ENCODE assay signal across 18 cellular contexts in genomic region chr2:68756178-68756577, GRCh38. TPM values are rescaled to one million over a fixed set of nuclear protein-coding genes. Genes with fewer than 3 reads are reported as not detected.
DNase-seq lines count a peak whose midpoint lies in the region; ATAC-seq and TF ChIP-seq lines count a peak whose summit lies in the region.
"Had no signal": no experiment of that assay in that cellular context is flagged by ENCODE, and none has a peak within 500 bp of the region (broad histone marks: within the 10 kb centered on the region; RNA-seq: fewer than 3 reads in every experiment).

No MANE protein-coding gene starts in this region.

- H3K4me1 Mint-ChIP-seq in activated T-cell treated with anti-CD3 and anti-CD28 coated beads, Interleukin-2, amount 50 U/mL, for 72 hours (ENCODE audit: low read depth): peaks cover 93% of the 10 kb centered on the region
- H3K4me1 Mint-ChIP-seq in endothelial cell (ENCODE audit: unreplicated experiment): peaks cover 16% of the 10 kb centered on the region
- H3K4me1 Mint-ChIP-seq in stimulated activated effector memory CD8-positive, alpha-beta T cell treated with anti-CD3 and anti-CD28 coated beads, Interleukin-12 subunit alpha, Interleukin-12 subunit beta, amount 100 ng/mL, for 72 hours: peaks cover 78% of the 10 kb centered on the region

- peaks cover 7% of the 10 kb centered on the region in 2 donors for H3K9me3 Mint-ChIP-seq in activated T-cell treated with anti-CD3 and anti-CD28 coated beads, Interleukin-2, amount 50 U/mL, for 72 hours
- H3K9me3 Mint-ChIP-seq in endothelial cell (ENCODE audit: unreplicated experiment): no peaks in the 10 kb centered on the region
- H3K9me3 Mint-ChIP-seq in stimulated activated effector memory CD8-positive, alpha-beta T cell treated with anti-CD3 and anti-CD28 coated beads, Interleukin-12 subunit alpha, Interleukin-12 subunit beta, amount 100 ng/mL, for 72 hours: peaks cover 7% of the 10 kb centered on the region
- H3K9me3 Mint-ChIP-seq: CD14-positive monocyte had no signal

- no peak for ATAC-seq in activated T-cell treated with anti-CD3 and anti-CD28 coated beads, Interleukin-2, amount 50 U/mL, for 72 hours (replicated peaks in 1 of 2)
- no peak for ATAC-seq in stimulated activated effector memory CD8-positive, alpha-beta T cell treated with anti-CD3 and anti-CD28 coated beads, Interleukin-12 subunit alpha, Interleukin-12 subunit beta, amount 100 ng/mL, for 72 hours
- ATAC-seq in GM21390 (IDR thresholded peaks at IDR 0.05; ENCODE audit: unreplicated experiment): no peak
- ATAC-seq: HepG2, Panc1 had no signal

- peaks cover 20 to 42% of the 10 kb centered on the region in 2 donors for H3K36me3 Mint-ChIP-seq in activated T-cell treated with anti-CD3 and anti-CD28 coated beads, Interleukin-2, amount 50 U/mL, for 72 hours (ENCODE audit: insufficient read depth in 2 of 2)
- H3K36me3 Mint-ChIP-seq in endothelial cell (ENCODE audit: low read depth, unreplicated experiment): no peaks in the 10 kb centered on the region
- peaks cover 42% of the 10 kb centered on the region for H3K36me3 Mint-ChIP-seq in stimulated activated effector memory CD8-positive, alpha-beta T cell treated with anti-CD3 and anti-CD28 coated beads, Interleukin-12 subunit alpha, Interleukin-12 subunit beta, amount 100 ng/mL, for 72 hours

- no peak for TF ChIP-seq CTCF in endothelial cell (IDR thresholded peaks at IDR 0.05; ENCODE audit: unreplicated experiment)

- peak overlapping the region; percentile 6 to 77 for H3K4me3 Mint-ChIP-seq in activated T-cell treated with anti-CD3 and anti-CD28 coated beads, Interleukin-2, amount 50 U/mL, for 72 hours
- H3K4me3 Mint-ChIP-seq in endothelial cell (ENCODE audit: unreplicated experiment): no peak overlapping the region
- no peak overlapping the region for H3K4me3 Mint-ChIP-seq in stimulated activated effector memory CD8-positive, alpha-beta T cell treated with anti-CD3 and anti-CD28 coated beads, Interleukin-12 subunit alpha, Interleukin-12 subunit beta, amount 100 ng/mL, for 72 hours
- H3K4me3 Mint-ChIP-seq: brain, CD14-positive monocyte had no signal

- DNase-seq in activated T-cell treated with anti-CD3 and anti-CD28 coated beads, Interleukin-2, amount 50 U/mL, for 72 hours: no peak
- DNase-seq in activated T-cell treated with anti-CD3 and anti-CD28 coated beads, Interleukin-2, amount 50 U/mL, for 1 hour: no peak
- DNase-seq in NCI-H69 (lab: John Stamatoyannopoulos, UW): peak; percentile 4
- DNase-seq in endothelial cell (ENCODE audit: low spot score): no peak
- peak in 1 of 2 donors; percentile 41 for DNase-seq in stimulated activated effector memory CD8-positive, alpha-beta T cell treated with anti-CD3 and anti-CD28 coated beads, Interleukin-12 subunit alpha, Interleukin-12 subunit beta, amount 100 ng/mL, for 72 hours (ENCODE audit: low spot score in 2 of 2)
- DNase-seq in kidney glomerular epithelial cell (lab: John Stamatoyannopoulos, UW): no peak
- no peak for DNase-seq in NCI-H1436 treated with DMSO at 0.1 percent for 48 hours (lab: John Stamatoyannopoulos, UW)
- DNase-seq: activated T-cell treated with anti-CD3 and anti-CD28 coated beads for 4 hours, foreskin melanocyte, HCEC 1CT, hypothalamus, NCI-H1436, T-helper 9 cell had no signal

- no peaks in the 10 kb centered on the region for H3K27me3 Mint-ChIP-seq in activated T-cell treated with anti-CD3 and anti-CD28 coated beads, Interleukin-2, amount 50 U/mL, for 72 hours (ENCODE audit: low read depth)
- no peaks in the 10 kb centered on the region for H3K27me3 Mint-ChIP-seq in endothelial cell (ENCODE audit: unreplicated experiment)

- H3K27ac Mint-ChIP-seq in activated T-cell treated with anti-CD3 and anti-CD28 coated beads, Interleukin-2, amount 50 U/mL, for 72 hours: peak overlapping the region; percentile 98
- H3K27ac Mint-ChIP-seq in endothelial cell (ENCODE audit: unreplicated experiment): peak overlapping the region; percentile 75
- H3K27ac Mint-ChIP-seq in stimulated activated effector memory CD8-positive, alpha-beta T cell treated with anti-CD3 and anti-CD28 coated beads, Interleukin-12 subunit alpha, Interleukin-12 subunit beta, amount 100 ng/mL, for 72 hours: peak overlapping the region; percentile 49
- H3K27ac Mint-ChIP-seq: brain had no signal

RNA-seq across cellular contexts. Expression of gene ARHGAP25, which starts 21.6 kb away (rescaled TPM):
- 10 to 100 TPM; 38.3 to 49.5 TPM for total RNA-seq in activated T-cell treated with anti-CD3 and anti-CD28 coated beads, Interleukin-2, amount 50 U/mL, for 72 hours
- 4.6 TPM for total RNA-seq in endothelial cell (ENCODE audit: unreplicated experiment)
- total RNA-seq: HepG2 had no signal

Comparison
In these comparisons a context has a peak if more than half of its experiments do, and no peak if none do; other contexts are left out.
1. H3K4me3 Mint-ChIP-seq: peak in activated T-cell treated with anti-CD3 and anti-CD28 coated beads, Interleukin-2, amount 50 U/mL, for 72 hours (2 of 2); none in endothelial cell (single experiment) and stimulated activated effector memory CD8-positive, alpha-beta T cell treated with anti-CD3 and anti-CD28 coated beads, Interleukin-12 subunit alpha, Interleukin-12 subunit beta, amount 100 ng/mL, for 72 hours (single experiment).
2. Peak in every context shown above with its lines, with median percentiles within 50 percentile points of each other: H3K27ac Mint-ChIP-seq.